In genomic region chr17:56425483-56425882, GRCh38 we compare ENCODE assay signal across 1 cellular context.
TF ChIP-seq lines count a peak whose summit lies in the region.

No MANE protein-coding gene starts in this region.

TF ChIP-seq in HepG2, 621 proteins besides CTCF, POLR2A, EP300 and RAD21 (continued from another document):
- TF ChIP-seq MZF1 (CRISPR knock-in tag; IDR thresholded peaks at IDR 0.05; ENCODE audit: borderline replicate concordance), result no peak
- TF ChIP-seq ZNF598 (CRISPR knock-in tag; IDR thresholded peaks at IDR 0.05; ENCODE audit: borderline replicate concordance), result no peak
- TF ChIP-seq ZNF761 (CRISPR knock-in tag; conservative IDR thresholded peaks at IDR 0.05), result no peak
- no peak for TF ChIP-seq ZNF609 (CRISPR knock-in tag; IDR thresholded peaks at IDR 0.05; ENCODE audit: borderline replicate concordance)
- TF ChIP-seq USF2 (IDR thresholded peaks at IDR 0.05; ENCODE audit: low read depth, low read length), result no peak
- no peak for TF ChIP-seq USF2 (CRISPR knock-in tag; IDR thresholded peaks at IDR 0.05; ENCODE audit: borderline replicate concordance)
- no peak for TF ChIP-seq ZNF468 (CRISPR knock-in tag; IDR thresholded peaks at IDR 0.05)
TF ChIP-seq in HepG2: peak in this region for 0.
